In genomic region chr16:70553175-70553574, GRCh38 we compare ENCODE assay signal across 14 cellular contexts.
DNase-seq lines count a peak whose midpoint lies in the region; ATAC-seq and TF ChIP-seq lines count a peak whose summit lies in the region.
"Had no signal": no experiment of that assay in that cellular context is flagged by ENCODE, and none has a peak within 500 bp of the region (broad histone marks: within the 10 kb centered on the region; RNA-seq: fewer than 3 reads in every experiment).

No MANE protein-coding gene starts in this region.

- peaks cover 72% of the 10 kb centered on the region for H3K36me3 ChIP-seq in ACC112 (ENCODE audit: insufficient read depth, low read length)

- peaks cover 27% of the 10 kb centered on the region for H3K4me1 ChIP-seq in ACC112 (ENCODE audit: control insufficient read depth, insufficient read depth, low read length, unreplicated experiment)
- H3K4me1 ChIP-seq: BLaER1 treated with 17β-estradiol and CSF1 and Interleukin-3, amounts not matched to agents 10 nM and 100 nM had no signal

- peak overlapping the region; percentile 87 for H3K27ac ChIP-seq in ACC112 (ENCODE audit: low read depth, low read length)
- H3K27ac ChIP-seq: BLaER1 treated with 17β-estradiol and CSF1 and Interleukin-3, amounts not matched to agents 10 nM and 100 nM had no signal

- H2AFZ ChIP-seq in ACC112 (ENCODE audit: low read length, unreplicated experiment), result no peak overlapping the region

- no peak for TF ChIP-seq CTCF in foreskin fibroblast (IDR thresholded peaks at IDR 0.05; ENCODE audit: low read depth, low read length)

- H3K4me3 ChIP-seq in ACC112 (ENCODE audit: low read depth, low read length) (0 out of 2 replicates have a peak overlapping the region, but pooled peaks have one; percentile 6), foreskin fibroblast (ENCODE audit: low read depth in 1 of 2, low read length in 2 of 2) (no peak overlapping the region)
- H3K4me3 ChIP-seq: BLaER1 treated with 17β-estradiol and CSF1 and Interleukin-3, amounts not matched to agents 10 nM and 100 nM had no signal

- ATAC-seq in HG03354 (IDR thresholded peaks at IDR 0.05; ENCODE audit: poor library complexity, severe bottlenecking, unreplicated experiment), result no peak

- DNase-seq in ELR (ENCODE audit: low read depth) (peak; percentile 66), astrocyte of the hippocampus (ENCODE audit: low read depth, low spot score) (peak; percentile 65), foreskin fibroblast (peak; percentile 75 to 86), HUDEP-2 (lab: John Stamatoyannopoulos, UW; ENCODE audit: unreplicated experiment in 76 of 76) (no peak), hypothalamus (lab: John Stamatoyannopoulos, UW) (no peak)
- DNase-seq in NK-92 treated with Interleukin-12 subunit alpha and Interleukin-12 subunit beta, amount 100 ng/mL, for 24 hours (lab: John Stamatoyannopoulos, UW), result no peak
- DNase-seq: H7, midbrain, NCI-H1105 treated with DMSO at 0.1 percent for 48 hours, NCI-H748 treated with DMSO at 0.1 percent for 48 hours, posterior cingulate gyrus had no signal

- H3K27me3 ChIP-seq in ACC112 (ENCODE audit: insufficient read depth, low read length), result no peaks in the 10 kb centered on the region
- H3K27me3 ChIP-seq: BLaER1 treated with 17β-estradiol and CSF1 and Interleukin-3, amounts not matched to agents 10 nM and 100 nM had no signal

- H3K79me2 ChIP-seq in ACC112 (ENCODE audit: control insufficient read depth, insufficient read depth, low read length, unreplicated experiment), result peaks cover 76% of the 10 kb centered on the region

Comparison
In these comparisons a context has a peak if more than half of its experiments do, and no peak if none do; other contexts are left out.
1. DNase-seq: peak in ELR (single experiment), astrocyte of the hippocampus (single experiment) and foreskin fibroblast (2 of 2); none in HUDEP-2 (0 of 76), hypothalamus (0 of 51) and NK-92 treated with Interleukin-12 subunit alpha and Interleukin-12 subunit beta, amount 100 ng/mL, for 24 hours (single experiment).